Comparison of ENCODE assay signal across 8 cellular contexts in the genomic region with DNA sequence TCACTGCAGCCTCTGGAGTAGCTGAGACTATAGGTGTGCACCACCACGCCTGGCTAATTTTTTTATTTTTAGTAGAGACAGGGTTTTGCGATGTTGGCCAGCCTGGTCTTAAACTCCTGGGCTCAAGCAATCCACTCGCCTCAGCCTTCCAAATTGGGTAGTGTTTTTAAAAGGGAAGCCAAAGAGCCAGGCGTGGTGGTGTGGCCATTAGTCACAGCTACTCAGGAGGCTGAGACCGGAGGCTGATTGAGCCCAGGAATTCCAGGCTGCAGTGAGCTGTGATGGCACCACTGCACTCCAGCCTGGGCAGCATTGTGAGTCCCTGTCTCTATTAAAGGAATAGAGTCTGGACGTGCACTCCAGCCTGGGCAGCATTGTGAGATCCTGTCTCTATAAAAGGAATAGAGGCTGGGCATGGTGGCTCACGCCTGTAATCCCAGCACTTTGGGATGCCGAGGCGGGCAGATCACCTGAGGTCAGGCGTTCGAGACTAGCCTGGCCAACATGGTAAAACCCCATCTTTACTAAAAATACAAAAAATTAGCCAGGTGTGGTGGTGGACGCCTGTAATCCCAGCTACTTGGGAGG. TPM values are rescaled to one million over a fixed set of nuclear protein-coding genes. Genes with fewer than 3 reads are reported as not detected.
"Had no signal": no experiment of that assay in that cellular context is flagged by ENCODE, and none has a peak within 500 bp of the region (broad histone marks: within the 10 kb centered on the region; RNA-seq: fewer than 3 reads in every experiment).

No MANE protein-coding gene starts in this region.

RNA-seq across cellular contexts. Expression of a gene that starts 2.5 kb away (rescaled TPM):
- total RNA-seq: HT-29, IMR-90, LHCN-M2, MCF 10A, SK-MEL-5 had no signal
- polyA plus RNA-seq: IMR-90, SK-N-SH had no signal

RNA-seq across cellular contexts. Expression of a gene that starts 13.9 kb away (rescaled TPM):
- total RNA-seq: IMR-90, OCI-LY7, PC-3, SK-MEL-5 had no signal
